1 cellular context compared by ENCODE assay signal in genomic region chr10:117237401-117237991, GRCh38.
TF ChIP-seq lines count a peak whose summit lies in the region.

No MANE protein-coding gene starts in this region.

TF ChIP-seq in GM12878, 131 proteins besides CTCF, POLR2A, EP300 and RAD21:
- TF ChIP-seq EZH2 (IDR thresholded peaks at IDR 0.05; ENCODE audit: borderline replicate concordance, control insufficient read depth, low read depth, low read length) (no peak), MYC (IDR thresholded peaks at IDR 0.05; ENCODE audit: insufficient read depth, insufficient read length, insufficient replicate concordance, low read length, severe bottlenecking) (no peak), ETV6 (conservative IDR thresholded peaks at IDR 0.05 in 1 of 2, IDR thresholded peaks at IDR 0.05 in 1 of 2; ENCODE audit: borderline replicate concordance in 1 of 2, low read depth in 1 of 2) (peak in 1 of 2 experiments; percentile 53; a peak in 1 of 4 replicates), CBX5 (IDR thresholded peaks at IDR 0.05; ENCODE audit: low read depth) (no peak), ZNF24 (IDR thresholded peaks at IDR 0.05) (no peak), DPF2 (IDR thresholded peaks at IDR 0.05) (no peak), SPI1 (IDR thresholded peaks at IDR 0.05; ENCODE audit: borderline replicate concordance, insufficient read depth, low read depth, low read length) (peak; percentile 49; the same call in 1 of the 2 replicates), ZNF274 (IDR thresholded peaks at IDR 0.05; ENCODE audit: insufficient read depth, insufficient read length) (no peak)
